ENCODE assay signal across 8 cellular contexts in the genomic region with DNA sequence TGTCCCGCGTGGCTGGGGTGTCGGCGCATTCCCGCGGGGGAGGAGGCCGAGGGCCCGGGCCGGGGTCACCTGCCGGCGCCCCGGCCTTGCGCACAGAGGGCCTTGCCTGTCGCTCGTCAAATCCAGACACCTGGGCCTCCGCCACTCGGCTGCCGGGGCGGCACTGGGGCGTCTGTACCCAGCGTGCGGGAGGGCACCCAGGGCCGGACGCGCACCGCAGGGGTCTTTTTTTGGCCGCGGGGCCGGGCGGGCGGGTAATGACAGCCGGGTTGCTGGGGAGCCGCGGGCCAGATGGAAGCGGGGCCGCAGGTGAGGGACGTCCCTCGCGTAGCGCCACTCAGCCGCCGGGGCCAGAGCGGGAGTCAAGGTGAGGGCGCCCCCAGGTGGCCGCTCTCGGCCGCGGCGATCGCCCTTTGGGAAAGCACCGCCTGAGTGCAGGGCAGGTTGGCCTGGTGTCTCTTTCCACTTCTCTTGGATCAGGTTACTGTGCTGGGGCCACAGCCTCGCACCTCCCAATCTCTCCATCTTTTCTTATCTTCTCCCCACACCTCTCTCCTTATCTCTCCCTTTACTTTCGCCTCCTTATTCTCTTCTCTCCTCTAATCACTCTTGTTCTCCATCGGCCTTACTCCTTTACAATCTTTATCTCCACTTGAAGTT. TPM values are rescaled to one million over a fixed set of nuclear protein-coding genes. Genes with fewer than 3 reads are reported as not detected.
DNase-seq lines count a peak whose midpoint lies in the region; TF ChIP-seq lines count a peak whose summit lies in the region.

No MANE protein-coding gene starts in this region.

- H3K4me3 ChIP-seq in HUES48 (ENCODE audit: low read depth, low read length) = peak overlapping the region; percentile 51
- H3K4me3 ChIP-seq in mammary epithelial cell (replicated peaks in 1 of 3; ENCODE audit: insufficient read depth in 1 of 3, low read depth in 2 of 3, low read length in 3 of 3) = peak overlapping the region in 1 of 3 experiments; percentile 25

- no peaks in the 10 kb centered on the region for H3K79me2 ChIP-seq in mammary epithelial cell (ENCODE audit: insufficient read depth, low read length)

- peak; percentile 65 to 78 (median 74) for DNase-seq in activated CD4-positive, CD25-positive, alpha-beta regulatory T cell (lab: John Stamatoyannopoulos, UW)
- DNase-seq in mammary epithelial cell (peak; percentile 68), islet precursor cell (peak; percentile 93), NCI-H1694 treated with DMSO at 0.1 percent for 48 hours (lab: John Stamatoyannopoulos, UW) (no peak), NCI-H187 (lab: John Stamatoyannopoulos, UW) (no peak)
- DNase-seq in stimulated activated CD4-positive, alpha-beta T cell treated with anti-CD3 and anti-CD28 coated beads, Interleukin-15, amount 100 ng/mL, for 24 hours = peak; percentile 89

- in situ Hi-C loops in mammary epithelial cell (cut with MboI; ENCODE audit: low sequenced_read_pairs in 2 of 2) = no loop called here

- CTCF ChIA-PET in mammary epithelial cell (lab: Charles Lee; ENCODE audit: low non-redundant PET) = no interaction called here

- H3K4me1 ChIP-seq in HUES48 (ENCODE audit: control insufficient read depth, insufficient read depth, low read length) = peaks cover 38% of the 10 kb centered on the region
- H3K4me1 ChIP-seq in mammary epithelial cell (ENCODE audit: insufficient read depth, low read length) = peaks cover 29% of the 10 kb centered on the region

- no TSS peak for BruUV-seq in mammary epithelial cell (replicated peaks; lab: Mats Ljungman, UMichigan)

- intact Hi-C loops in mammary epithelial cell (cut with micrococcal nuclease) = no loop called here

- 18% methylated on average over 3 of the region's 54 CpGs for WGBS in mammary epithelial cell (ENCODE audit: low coverage, missing lambda C conversion rate)

- H3K9me3 ChIP-seq in HUES48 (ENCODE audit: control insufficient read depth, insufficient read depth, low read length) = no peaks in the 10 kb centered on the region
- H3K9me3 ChIP-seq in mammary epithelial cell (replicated peaks; ENCODE audit: insufficient read depth, low read length) = no peaks in the 10 kb centered on the region

- peak; percentile 89 for TF ChIP-seq CTCF in GM12873 (IDR thresholded peaks at IDR 0.05; ENCODE audit: insufficient read depth, low read depth, low read length, missing control alignments)
- TF ChIP-seq CTCF in mammary epithelial cell (conservative IDR thresholded peaks at IDR 0.05 in 1 of 2, IDR thresholded peaks at IDR 0.05 in 1 of 2; ENCODE audit: extremely low read depth in 1 of 2, insufficient read depth in 1 of 2, low read depth in 1 of 2, low read length in 2 of 2) = peak; percentile 57 to 85

- H3K36me3 ChIP-seq in HUES48 (ENCODE audit: control insufficient read depth, insufficient read depth, low read length) = no peaks in the 10 kb centered on the region
- no peaks in the 10 kb centered on the region for H3K36me3 ChIP-seq in mammary epithelial cell (ENCODE audit: insufficient read depth, low read length)

- dilution Hi-C loops in mammary epithelial cell (cut with HindIII; ENCODE audit: low sequenced_read_pairs) = no loop called here

- H3K27ac ChIP-seq in HUES48 (ENCODE audit: low read depth, low read length) (no peak overlapping the region), mammary epithelial cell (ENCODE audit: insufficient read depth, low read depth, low read length) (no peak overlapping the region)

- H3K27me3 ChIP-seq in HUES48 (ENCODE audit: control insufficient read depth, insufficient read depth, low read length) = peaks cover 55% of the 10 kb centered on the region
- H3K27me3 ChIP-seq in mammary epithelial cell (ENCODE audit: insufficient read depth, low read length) = no peaks in the 10 kb centered on the region

- H4K20me1 ChIP-seq in mammary epithelial cell (ENCODE audit: insufficient read depth, low read length) = no peaks in the 10 kb centered on the region

- no peak overlapping the region for H3K9ac ChIP-seq in HUES48 (ENCODE audit: low read depth, low read length)
- H3K9ac ChIP-seq in mammary epithelial cell (ENCODE audit: insufficient read depth, low read length) = no peak overlapping the region

- H3K4me2 ChIP-seq in mammary epithelial cell (ENCODE audit: insufficient read depth, low read depth, low read length) = peak overlapping the region; percentile 57

- H2AFZ ChIP-seq in mammary epithelial cell (ENCODE audit: low read depth, low read length) = peak overlapping the region; percentile 60

RNA-seq across cellular contexts. Expression of gene PHLDB1, which starts 3.5 kb away (rescaled TPM):
- 100 to 1,000 TPM in 1 of 2 donors, 10 to 100 TPM in 1; 62.8 to 198 TPM for total RNA-seq in mammary epithelial cell
- 54.1 TPM for polyA plus RNA-seq in mammary epithelial cell
- 101 TPM for polyA minus RNA-seq in mammary epithelial cell

RNA-seq across cellular contexts. Expression of gene ARCN1, which starts 38.7 kb away (rescaled TPM):
- total RNA-seq in mammary epithelial cell = 100 to 1,000 TPM; 115 to 155 TPM
- 181 TPM for polyA plus RNA-seq in mammary epithelial cell
- 114 TPM for polyA minus RNA-seq in mammary epithelial cell

RNA-seq across cellular contexts. Expression of gene IFT46, which starts 45.2 kb away (rescaled TPM):
- 10 to 100 TPM; 21.6 to 24.3 TPM for total RNA-seq in mammary epithelial cell
- 27.1 TPM for polyA plus RNA-seq in mammary epithelial cell
- 35.2 TPM for polyA minus RNA-seq in mammary epithelial cell

Comparison
In these comparisons a context has a peak if more than half of its experiments do, and no peak if none do; other contexts are left out.
1. DNase-seq: peak in activated CD4-positive, CD25-positive, alpha-beta regulatory T cell (4 of 4), mammary epithelial cell (single experiment), islet precursor cell (single experiment) and stimulated activated CD4-positive, alpha-beta T cell treated with anti-CD3 and anti-CD28 coated beads, Interleukin-15, amount 100 ng/mL, for 24 hours (single experiment); none in NCI-H1694 treated with DMSO at 0.1 percent for 48 hours (single experiment) and NCI-H187 (0 of 2).